In the genomic region with DNA sequence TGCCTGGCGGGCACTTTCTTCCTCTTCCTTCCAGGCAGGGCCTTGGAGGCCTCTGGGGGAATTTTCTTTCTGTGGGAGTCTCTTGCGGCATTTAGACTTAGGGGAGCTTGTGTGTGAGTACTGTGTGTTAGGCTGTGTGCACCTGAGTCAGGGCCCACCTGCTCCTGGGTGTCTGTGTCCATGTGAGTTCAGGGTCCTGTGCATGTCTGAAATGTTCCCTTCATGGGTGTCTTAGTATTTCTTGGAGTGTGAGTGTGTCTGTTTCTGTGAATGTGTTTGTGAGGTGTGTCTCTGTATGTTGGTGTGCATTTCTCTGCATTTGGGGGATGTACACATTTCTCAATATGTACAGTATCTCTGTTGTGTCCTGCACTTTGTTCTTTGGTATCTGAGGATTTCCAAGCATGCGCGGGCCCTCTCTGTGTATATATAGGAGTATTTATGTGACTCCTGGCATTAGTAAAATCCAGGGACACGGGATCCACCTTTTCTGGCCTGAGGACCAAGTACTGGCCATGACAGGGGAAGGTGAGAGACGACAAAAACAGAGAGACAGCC, we compare ENCODE assay signal across 12 cellular contexts. TPM values are rescaled to one million over a fixed set of nuclear protein-coding genes. Genes with fewer than 3 reads are reported as not detected.
A peak's percentile ranks its signal among the peaks of the same experiment; 100 is the strongest.
DNase-seq lines count a peak whose midpoint lies in the region; ATAC-seq and TF ChIP-seq lines count a peak whose summit lies in the region.
"Had no signal": no experiment of that assay in that cellular context is flagged by ENCODE, and none has a peak within 500 bp of the region (broad histone marks: within the 10 kb centered on the region; RNA-seq: fewer than 3 reads in every experiment).

No MANE protein-coding gene starts in this region.

- peaks cover 1% of the 10 kb centered on the region for H3K36me3 Mint-ChIP-seq in activated T-cell treated with anti-CD3 and anti-CD28 coated beads, Interleukin-2, amount 50 U/mL, for 4 hours (ENCODE audit: insufficient read depth)
- no peaks in the 10 kb centered on the region for H3K36me3 Mint-ChIP-seq in activated T-cell treated with anti-CD3 and anti-CD28 coated beads, Interleukin-2, amount 50 U/mL, for 24 hours (ENCODE audit: low read depth)
- H3K36me3 Mint-ChIP-seq in IgD-negative memory B cell: peaks cover 3% of the 10 kb centered on the region
- no peaks in the 10 kb centered on the region for H3K36me3 Mint-ChIP-seq in MCF 10A (ENCODE audit: insufficient read depth, unreplicated experiment)

- H3K4me2 ChIP-seq in hepatocyte (peak overlapping the region; percentile 11), trophoblast cell (ENCODE audit: low read length) (peak overlapping the region; percentile 82), MM.1S (ENCODE audit: low read depth, low read length) (no peak overlapping the region)

- H3K4me3 Mint-ChIP-seq in activated T-cell treated with anti-CD3 and anti-CD28 coated beads, Interleukin-2, amount 50 U/mL, for 4 hours: peak overlapping the region; percentile 58
- no peak overlapping the region for H3K4me3 Mint-ChIP-seq in activated T-cell treated with anti-CD3 and anti-CD28 coated beads, Interleukin-2, amount 50 U/mL, for 24 hours
- H3K4me3 Mint-ChIP-seq in IgD-negative memory B cell: peak overlapping the region; percentile 6 to 71 (median 62)
- H3K4me3 Mint-ChIP-seq in MCF 10A (ENCODE audit: unreplicated experiment): no peak overlapping the region

- CTCF ChIA-PET in MCF 10A (lab: Yijun Ruan, JAX): no interaction called here

- peak overlapping the region; percentile 54 for H2BK5ac ChIP-seq in trophoblast cell (ENCODE audit: low read depth, low read length, poor library complexity)

- H3K4me3 ChIP-seq in hepatocyte: no peak overlapping the region
- H3K4me3 ChIP-seq in trophoblast cell (ENCODE audit: low read depth, low read length): no peak overlapping the region
- no peak overlapping the region for H3K4me3 ChIP-seq in esophagus squamous epithelium
- H3K4me3 ChIP-seq in MM.1S (ENCODE audit: low read length): no peak overlapping the region

- peak overlapping the region; percentile 89 for H4K8ac ChIP-seq in trophoblast cell (ENCODE audit: low read depth, low read length)

- no TSS peak for BruUV-seq in MCF 10A (replicated peaks; lab: Mats Ljungman, UMichigan)

- H3K79me2 ChIP-seq in hepatocyte (no peaks in the 10 kb centered on the region), trophoblast cell (ENCODE audit: control insufficient read depth, insufficient read depth, low read length, poor library complexity) (peaks cover 17% of the 10 kb centered on the region), MM.1S (ENCODE audit: low read length) (no peaks in the 10 kb centered on the region)

- intact Hi-C loops in esophagus squamous epithelium (cut with DNase I) (loop anchor here (5.0 kb wide), 1 partner anchor 142 kb away; the partner anchor contains the start of gene C1orf216), MCF 10A (cut with micrococcal nuclease) (no loop called here)

- H3K9me3 ChIP-seq in hepatocyte (ENCODE audit: low read depth) (no peaks in the 10 kb centered on the region), trophoblast cell (ENCODE audit: insufficient read depth, low read depth, low read length) (no peaks in the 10 kb centered on the region), esophagus squamous epithelium (no peaks in the 10 kb centered on the region), MM.1S (replicated peaks; ENCODE audit: insufficient read depth, low read length) (no peaks in the 10 kb centered on the region)

- H2AK5ac ChIP-seq in trophoblast cell (ENCODE audit: low read length): peak overlapping the region; percentile 73

- H2BK120ac ChIP-seq in trophoblast cell (ENCODE audit: insufficient read depth, low read length, poor library complexity): peak overlapping the region; percentile 81

- no peak overlapping the region for H3K27ac Mint-ChIP-seq in activated T-cell treated with anti-CD3 and anti-CD28 coated beads, Interleukin-2, amount 50 U/mL, for 24 hours
- H3K27ac Mint-ChIP-seq in IgD-negative memory B cell: peak overlapping the region in 2 of 3 donors; percentile 10 to 18
- H3K27ac Mint-ChIP-seq in MCF 10A (ENCODE audit: low read depth, unreplicated experiment): no peak overlapping the region

- no peaks in the 10 kb centered on the region for H3F3A ChIP-seq in MM.1S (ENCODE audit: insufficient read depth, low read length)

- peak overlapping the region; percentile 70 for H2BK12ac ChIP-seq in trophoblast cell (ENCODE audit: low read length)

- H3K4me1 ChIP-seq in hepatocyte (ENCODE audit: insufficient read depth) (peaks cover 24% of the 10 kb centered on the region), trophoblast cell (ENCODE audit: control insufficient read depth in 1 of 2, insufficient read depth in 2 of 2, low read length in 2 of 2) (peaks cover 54 to 56% of the 10 kb centered on the region in 2 experiments), esophagus squamous epithelium (peaks cover 16 to 66% (median 19%) of the 10 kb centered on the region in 3 donors), MM.1S (ENCODE audit: low read length) (0 out of 2 replicates have a peak, but pooled peaks cover 6% of the 10 kb centered on the region)

- peaks cover 46% of the 10 kb centered on the region for H3K79me1 ChIP-seq in trophoblast cell (ENCODE audit: low read length)

- peaks cover 5% of the 10 kb centered on the region for H3K27me3 Mint-ChIP-seq in activated T-cell treated with anti-CD3 and anti-CD28 coated beads, Interleukin-2, amount 50 U/mL, for 4 hours (ENCODE audit: low read depth)
- H3K27me3 Mint-ChIP-seq in activated T-cell treated with anti-CD3 and anti-CD28 coated beads, Interleukin-2, amount 50 U/mL, for 24 hours: peaks cover 12% of the 10 kb centered on the region
- H3K27me3 Mint-ChIP-seq in IgD-negative memory B cell (peaks cover 18% of the 10 kb centered on the region), MCF 10A (ENCODE audit: insufficient read depth, unreplicated experiment) (peaks cover 9% of the 10 kb centered on the region)

- H4K12ac ChIP-seq in trophoblast cell (ENCODE audit: low read depth, low read length): no peak overlapping the region

- H3K36me3 ChIP-seq in hepatocyte (replicated peaks; ENCODE audit: insufficient read depth, low read depth) (no peaks in the 10 kb centered on the region), trophoblast cell (ENCODE audit: control insufficient read depth in 1 of 2, insufficient read depth in 2 of 2, low read length in 2 of 2) (no peaks in the 10 kb centered on the region), esophagus squamous epithelium (no peaks in the 10 kb centered on the region), MM.1S (replicated peaks; ENCODE audit: insufficient read depth, low read length) (no peaks in the 10 kb centered on the region)

- no peaks in the 10 kb centered on the region for H3K9me3 Mint-ChIP-seq in activated T-cell treated with anti-CD3 and anti-CD28 coated beads, Interleukin-2, amount 50 U/mL, for 4 hours
- no peaks in the 10 kb centered on the region for H3K9me3 Mint-ChIP-seq in activated T-cell treated with anti-CD3 and anti-CD28 coated beads, Interleukin-2, amount 50 U/mL, for 24 hours
- H3K9me3 Mint-ChIP-seq in IgD-negative memory B cell: peaks cover 0 to 2% (median 0%) of the 10 kb centered on the region in 3 donors
- no peaks in the 10 kb centered on the region for H3K9me3 Mint-ChIP-seq in MCF 10A (ENCODE audit: unreplicated experiment)

- no peak for ATAC-seq in activated T-cell treated with anti-CD3 and anti-CD28 coated beads, Interleukin-2, amount 50 U/mL, for 4 hours
- ATAC-seq: left lobe of liver had no signal

- no peak for TF ChIP-seq POLR2A in esophagus squamous epithelium (IDR thresholded peaks at IDR 0.05)

- no peak for DNase-seq in activated T-cell treated with anti-CD3 and anti-CD28 coated beads, Interleukin-2, amount 50 U/mL, for 4 hours
- no peak for DNase-seq in activated T-cell treated with anti-CD3 and anti-CD28 coated beads, Interleukin-2, amount 50 U/mL, for 24 hours
- DNase-seq in hepatocyte (ENCODE audit: low spot score): no peak
- peak; percentile 31 to 57 for DNase-seq in trophoblast cell
- no peak for DNase-seq in esophagus squamous epithelium (lab: John Stamatoyannopoulos, UW)
- no peak for DNase-seq in MCF 10A (ENCODE audit: unreplicated experiment)
- no peak for DNase-seq in MM.1S
- DNase-seq: activated CD4-positive, alpha-beta T cell treated with anti-CD3 and anti-CD28 coated beads for 1 hour; hypothalamus; NCI-H2227 treated with DMSO at 0.1 percent for 48 hours had no signal

- H3K4me1 Mint-ChIP-seq in activated T-cell treated with anti-CD3 and anti-CD28 coated beads, Interleukin-2, amount 50 U/mL, for 4 hours (ENCODE audit: low read depth): peaks cover 26% of the 10 kb centered on the region
- peaks cover 20% of the 10 kb centered on the region for H3K4me1 Mint-ChIP-seq in activated T-cell treated with anti-CD3 and anti-CD28 coated beads, Interleukin-2, amount 50 U/mL, for 24 hours (ENCODE audit: low read depth)
- H3K4me1 Mint-ChIP-seq in IgD-negative memory B cell (peaks cover 9 to 10% (median 10%) of the 10 kb centered on the region in 3 donors), MCF 10A (ENCODE audit: insufficient read depth, unreplicated experiment) (peaks cover 15% of the 10 kb centered on the region)

- H3K9ac ChIP-seq in trophoblast cell (ENCODE audit: low read length) (no peak overlapping the region), MM.1S (ENCODE audit: low read length) (no peak overlapping the region)

- H3K27me3 ChIP-seq in hepatocyte (peaks cover 74% of the 10 kb centered on the region), trophoblast cell (ENCODE audit: insufficient read depth, low read length) (peaks cover 5% of the 10 kb centered on the region), esophagus squamous epithelium (peaks cover 0 to 81% (median 3%) of the 10 kb centered on the region in 4 donors), MM.1S (replicated peaks; ENCODE audit: insufficient read depth, low read length) (no peaks in the 10 kb centered on the region)

- H2AFZ ChIP-seq in hepatocyte (no peak overlapping the region), trophoblast cell (ENCODE audit: insufficient read depth, low read length, poor library complexity) (no peak overlapping the region), MM.1S (ENCODE audit: low read length) (no peak overlapping the region)

- H3K14ac ChIP-seq in trophoblast cell (ENCODE audit: low read length): peak overlapping the region; percentile 38

- WGBS in hepatocyte (ENCODE audit: low lambda C conversion rate, missing lambda C conversion rate): 65% methylated on average over 6 of the region's 6 CpGs
- no CpG with 5 or more reads among the region's 6 CpGs for WGBS in trophoblast cell (ENCODE audit: extremely low coverage, insufficient coverage, insufficient read length)
- 60 to 79% methylated on average over 1 to 4 of the region's 6 CpGs for WGBS in esophagus squamous epithelium, 2 donors

- TF ChIP-seq CTCF in hepatocyte (IDR thresholded peaks at IDR 0.05; ENCODE audit: poor library complexity): no peak
- TF ChIP-seq CTCF in esophagus squamous epithelium (IDR thresholded peaks at IDR 0.05): no peak
- TF ChIP-seq CTCF in MCF 10A (IDR thresholded peaks at IDR 0.05; ENCODE audit: unreplicated experiment): no peak
- TF ChIP-seq CTCF in MM.1S (IDR thresholded peaks at IDR 0.05; ENCODE audit: low read length): no peak

- H3K27ac ChIP-seq in hepatocyte (no peak overlapping the region), trophoblast cell (ENCODE audit: low read depth, low read length) (peak overlapping the region; percentile 72), esophagus squamous epithelium (no peak overlapping the region), MM.1S (ENCODE audit: low read length) (no peak overlapping the region)

- H3K23ac ChIP-seq in trophoblast cell (ENCODE audit: low read length): no peak overlapping the region

- H3K9me2 ChIP-seq in hepatocyte (replicated peaks; ENCODE audit: insufficient read depth) (no peaks in the 10 kb centered on the region), MM.1S (replicated peaks; ENCODE audit: insufficient read depth, low read length) (no peaks in the 10 kb centered on the region)

- peak overlapping the region; percentile 4 for H3K4ac ChIP-seq in trophoblast cell (ENCODE audit: low read depth, low read length)

- POLR2A ChIA-PET in MCF 10A (lab: Yijun Ruan, JAX): no interaction called here

- peak overlapping the region; percentile 82 for H4K91ac ChIP-seq in trophoblast cell (ENCODE audit: low read depth, low read length)

- H3K18ac ChIP-seq in trophoblast cell (ENCODE audit: low read length): peak overlapping the region; percentile 51

- H4K20me1 ChIP-seq in hepatocyte (ENCODE audit: insufficient read depth, poor library complexity, severe bottlenecking) (no peaks in the 10 kb centered on the region), MM.1S (ENCODE audit: insufficient read depth, low read length) (no peaks in the 10 kb centered on the region)

RNA-seq across cellular contexts. Expression of gene TFAP2E, which starts 2.4 kb away (rescaled TPM):
- total RNA-seq in activated T-cell treated with anti-CD3 and anti-CD28 coated beads, Interleukin-2, amount 50 U/mL, for 4 hours: 1 to 10 TPM in 1 of 3 donors, under 1 TPM in 2; 0.55 to 1.3 (median 0.76) TPM
- polyA plus RNA-seq in IgD-negative memory B cell (0.31 TPM), hepatocyte (0.81 TPM in 1 of 2 replicates, not detected in the other)
- total RNA-seq in hepatocyte (not detected in 2 replicates), esophagus squamous epithelium (1 to 10 TPM in 1 of 4 donors, under 1 TPM in 2, not detected in 1; 0.26 to 1.1 (median 0.38) TPM), MCF 10A (2022) (0.30 and 0.47 TPM in 2 replicates)
- polyA plus RNA-seq in trophoblast cell (2013): 3.7 and 4.0 TPM in 2 replicates

RNA-seq across cellular contexts. Expression of gene NCDN, which starts 17.9 kb away (rescaled TPM):
- 10 to 100 TPM; 60.6 to 61.8 (median 61.6) TPM for total RNA-seq in activated T-cell treated with anti-CD3 and anti-CD28 coated beads, Interleukin-2, amount 50 U/mL, for 4 hours
- polyA plus RNA-seq in IgD-negative memory B cell (13.3 TPM), hepatocyte (25.7 and 28.5 TPM in 2 replicates)
- total RNA-seq in hepatocyte (11.4 and 19.6 TPM in 2 replicates), esophagus squamous epithelium (10 to 100 TPM; 10.1 to 13.7 (median 12.1) TPM), MCF 10A (2022) (31.4 and 31.5 TPM in 2 replicates)
- 9.3 and 9.4 TPM in 2 replicates for polyA plus RNA-seq in trophoblast cell (2013)

RNA-seq across cellular contexts. Expression of gene KIAA0319L, which starts 18.3 kb away (rescaled TPM):
- 10 to 100 TPM; 16.4 to 19.2 (median 17.4) TPM for total RNA-seq in activated T-cell treated with anti-CD3 and anti-CD28 coated beads, Interleukin-2, amount 50 U/mL, for 4 hours
- polyA plus RNA-seq in IgD-negative memory B cell (25.2 TPM), hepatocyte (41.5 and 56.3 TPM in 2 replicates)
- total RNA-seq in hepatocyte (77.7 and 82.3 TPM in 2 replicates), esophagus squamous epithelium (10 to 100 TPM; 24.8 to 53.4 (median 28.4) TPM), MCF 10A (2022) (50.7 and 56.8 TPM in 2 replicates)
- 30.4 and 30.6 TPM in 2 replicates for polyA plus RNA-seq in trophoblast cell (2013)

Comparison
In these comparisons a context has a peak if more than half of its experiments do, and no peak if none do; other contexts are left out.
1. H3K4me3 Mint-ChIP-seq: peak in activated T-cell treated with anti-CD3 and anti-CD28 coated beads, Interleukin-2, amount 50 U/mL, for 4 hours (single experiment) and IgD-negative memory B cell (4 of 4); none in activated T-cell treated with anti-CD3 and anti-CD28 coated beads, Interleukin-2, amount 50 U/mL, for 24 hours (single experiment) and MCF 10A (single experiment).
2. DNase-seq: peak in trophoblast cell (2 of 2); none in activated T-cell treated with anti-CD3 and anti-CD28 coated beads, Interleukin-2, amount 50 U/mL, for 4 hours (single experiment), activated T-cell treated with anti-CD3 and anti-CD28 coated beads, Interleukin-2, amount 50 U/mL, for 24 hours (single experiment), hepatocyte (single experiment), esophagus squamous epithelium (single experiment), MCF 10A (single experiment) and MM.1S (single experiment).
3. H3K27ac Mint-ChIP-seq: peak in IgD-negative memory B cell (2 of 3); none in activated T-cell treated with anti-CD3 and anti-CD28 coated beads, Interleukin-2, amount 50 U/mL, for 24 hours (single experiment) and MCF 10A (single experiment).